9 cellular contexts compared by ENCODE assay signal in the genomic region with DNA sequence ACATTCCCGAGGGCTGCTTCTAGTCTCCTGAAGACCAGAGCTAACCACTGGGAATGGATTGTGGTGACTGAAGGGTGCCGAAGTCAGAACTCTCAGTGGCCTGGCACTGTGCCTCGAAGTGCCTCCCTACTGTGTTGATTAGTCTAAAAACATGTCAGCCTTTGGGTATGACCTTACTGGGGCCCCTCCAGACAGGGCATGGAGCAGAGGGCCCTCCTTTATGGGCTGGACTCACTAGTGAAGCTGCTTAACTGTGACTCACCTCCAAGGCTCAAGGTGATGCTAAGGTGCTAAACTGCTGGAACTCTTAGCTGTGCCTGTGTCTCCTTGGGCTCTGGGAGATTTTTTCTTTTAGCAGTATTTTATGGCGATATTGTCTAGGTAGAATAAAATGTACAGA. TPM values are rescaled to one million over a fixed set of nuclear protein-coding genes. Genes with fewer than 3 reads are reported as not detected.
"Had no signal": no experiment of that assay in that cellular context is flagged by ENCODE, and none has a peak within 500 bp of the region (broad histone marks: within the 10 kb centered on the region; RNA-seq: fewer than 3 reads in every experiment).

No MANE protein-coding gene starts in this region.

RNA-seq across cellular contexts. Expression of gene LGALS9C, which starts 2.6 kb away (rescaled TPM):
- total RNA-seq: subcutaneous adipose tissue, temporal lobe, thoracic aorta, thyroid gland, tibial nerve, upper lobe of right lung, ureter, urinary bladder, uterus had no signal
